Comparison of ENCODE assay signal across 8 cellular contexts in genomic region chr19:53870485-53870844, GRCh38. TPM values are rescaled to one million over a fixed set of nuclear protein-coding genes. Genes with fewer than 3 reads are reported as not detected.
DNase-seq lines count a peak whose midpoint lies in the region; ATAC-seq and TF ChIP-seq lines count a peak whose summit lies in the region.
"Had no signal": no experiment of that assay in that cellular context is flagged by ENCODE, and none has a peak within 500 bp of the region (broad histone marks: within the 10 kb centered on the region; RNA-seq: fewer than 3 reads in every experiment).

No MANE protein-coding gene starts in this region.

- DNase-seq in WTC11 (ENCODE audit: low spot score) (no peak), immature natural killer cell (no peak), suprapubic skin (ENCODE audit: low spot score in 2 of 2) (peak in 1 of 2 donors; percentile 72)

- H3K27me3 ChIP-seq in HUES6 (ENCODE audit: control insufficient read depth, insufficient read depth, low read length): no peaks in the 10 kb centered on the region
- no peaks in the 10 kb centered on the region for H3K27me3 ChIP-seq in suprapubic skin
- H3K27me3 ChIP-seq: SJSA1 had no signal

- CTCF ChIA-PET in WTC11 (lab: Charles Lee): interaction anchor here (1.8 kb wide), 1 partner anchor 42 kb away, joined by 4 read pairs; no protein-coding TSS in a partner anchor

- H3K4me1 ChIP-seq in HUES6 (ENCODE audit: control insufficient read depth, insufficient read depth, low read length) (peaks cover 4% of the 10 kb centered on the region), suprapubic skin (peaks cover 61% of the 10 kb centered on the region)

- H3K9ac ChIP-seq in HUES6 (ENCODE audit: low read length): peak overlapping the region; percentile 36

- H3K9me3 Mint-ChIP-seq in WTC11 (no peaks in the 10 kb centered on the region), immature natural killer cell (no peaks in the 10 kb centered on the region)

- WGBS in suprapubic skin: 70% methylated on average over 5 of the region's 5 CpGs

- H3K36me3 Mint-ChIP-seq in WTC11 (peaks cover 32% of the 10 kb centered on the region), immature natural killer cell (peaks cover 15 to 20% (median 17%) of the 10 kb centered on the region in 3 donors)

- H3K4me3 Mint-ChIP-seq in WTC11: peak overlapping the region; percentile 49
- peak overlapping the region; percentile 44 to 72 (median 65) for H3K4me3 Mint-ChIP-seq in immature natural killer cell

- H3K36me3 ChIP-seq in HUES6 (ENCODE audit: control insufficient read depth, insufficient read depth, low read length) (peaks cover 45% of the 10 kb centered on the region), suprapubic skin (peaks cover 27% of the 10 kb centered on the region)

- ATAC-seq in WTC11 (no peak), HG02571 (IDR thresholded peaks at IDR 0.05; ENCODE audit: unreplicated experiment) (no peak), HG02678 (IDR thresholded peaks at IDR 0.05; ENCODE audit: unreplicated experiment) (no peak), GM18873 (IDR thresholded peaks at IDR 0.05; ENCODE audit: low FRiP score, unreplicated experiment) (no peak)

- no peaks in the 10 kb centered on the region for H3K9me3 ChIP-seq in HUES6 (ENCODE audit: control insufficient read depth, insufficient read depth, low read depth, low read length)
- H3K9me3 ChIP-seq in suprapubic skin: no peaks in the 10 kb centered on the region
- H3K9me3 ChIP-seq: SJSA1 had no signal

- H3K27ac Mint-ChIP-seq in WTC11 (peak overlapping the region; percentile 68; the same call in 1 of the 2 replicates), immature natural killer cell (peak overlapping the region; percentile 83 to 94 (median 88))

- H3K4me3 ChIP-seq in HUES6 (ENCODE audit: low read depth, low read length) (0 out of 2 replicates have a peak overlapping the region, but pooled peaks have one; percentile 2), suprapubic skin (peak overlapping the region; percentile 80)
- H3K4me3 ChIP-seq: SJSA1 had no signal

- TF ChIP-seq POLR2A in suprapubic skin (IDR thresholded peaks at IDR 0.05): no peak

- H3K27ac ChIP-seq in HUES6 (ENCODE audit: low read depth, low read length) (no peak overlapping the region), suprapubic skin (peak overlapping the region; percentile 47)
- H3K27ac ChIP-seq: SJSA1 had no signal

- POLR2A ChIA-PET in WTC11 (lab: Charles Lee): interaction anchor here (0.5 to 1.5 kb wide), 2 partner anchors 13 to 226 kb away, joined by 3 read pairs; no protein-coding TSS in a partner anchor

- no peak for TF ChIP-seq EP300 in suprapubic skin (IDR thresholded peaks at IDR 0.05)

- TF ChIP-seq CTCF in WTC11 (IDR thresholded peaks at IDR 0.05): no peak
- TF ChIP-seq CTCF in suprapubic skin (IDR thresholded peaks at IDR 0.05): no peak

- H3K27me3 Mint-ChIP-seq in WTC11 (ENCODE audit: low read depth): no peaks in the 10 kb centered on the region
- peaks cover 48 to 60% (median 54%) of the 10 kb centered on the region in 3 donors for H3K27me3 Mint-ChIP-seq in immature natural killer cell (ENCODE audit: low read depth in 3 of 3)

- H3K4me1 Mint-ChIP-seq in WTC11 (peaks cover 21% of the 10 kb centered on the region), immature natural killer cell (peaks cover 60 to 61% of the 10 kb centered on the region in 2 donors)

TF ChIP-seq in WTC11, 78 proteins besides CTCF, POLR2A, EP300 and RAD21:
- TF ChIP-seq, protein P1, sequence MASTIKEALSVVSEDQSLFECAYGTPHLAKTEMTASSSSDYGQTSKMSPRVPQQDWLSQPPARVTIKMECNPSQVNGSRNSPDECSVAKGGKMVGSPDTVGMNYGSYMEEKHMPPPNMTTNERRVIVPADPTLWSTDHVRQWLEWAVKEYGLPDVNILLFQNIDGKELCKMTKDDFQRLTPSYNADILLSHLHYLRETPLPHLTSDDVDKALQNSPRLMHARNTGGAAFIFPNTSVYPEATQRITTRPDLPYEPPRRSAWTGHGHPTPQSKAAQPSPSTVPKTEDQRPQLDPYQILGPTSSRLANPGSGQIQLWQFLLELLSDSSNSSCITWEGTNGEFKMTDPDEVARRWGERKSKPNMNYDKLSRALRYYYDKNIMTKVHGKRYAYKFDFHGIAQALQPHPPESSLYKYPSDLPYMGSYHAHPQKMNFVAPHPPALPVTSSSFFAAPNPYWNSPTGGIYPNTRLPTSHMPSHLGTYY (CRISPR knock-in tag; IDR thresholded peaks at IDR 0.05): no peak
- TF ChIP-seq ZNF219 (CRISPR knock-in tag; IDR thresholded peaks at IDR 0.05; ENCODE audit: borderline replicate concordance) (no peak), TP53 (CRISPR knock-in tag; IDR thresholded peaks at IDR 0.05) (no peak)

RNA-seq across cellular contexts. Expression of gene MYADM, which starts 2.8 kb away (rescaled TPM):
- total RNA-seq in WTC11 (2021) (78.6 to 86.4 TPM (median 79.7 TPM) in 3 replicates), suprapubic skin (10 to 100 TPM; 27.5 to 72.4 (median 67.4) TPM)
- 10 to 100 TPM; 20.1 to 40.5 (median 34.0) TPM for polyA plus RNA-seq in immature natural killer cell

RNA-seq across cellular contexts. Expression of gene PRKCG, which starts 11.5 kb away (rescaled TPM):
- total RNA-seq in WTC11 (2021) (23.0 to 30.0 TPM (median 27.5 TPM) in 3 replicates), suprapubic skin (not detected)
- polyA plus RNA-seq in immature natural killer cell: not detected
- total RNA-seq: SJSA1 had no signal

RNA-seq across cellular contexts. Expression of gene CACNG7, which starts 38.6 kb away (rescaled TPM):
- total RNA-seq in WTC11 (2021) (33.3 to 44.1 TPM (median 43.2 TPM) in 3 replicates), suprapubic skin (not detected)
- not detected for polyA plus RNA-seq in immature natural killer cell
- total RNA-seq: SJSA1 had no signal

RNA-seq across cellular contexts. Expression of gene NLRP12, which starts 46.4 kb away (rescaled TPM):
- total RNA-seq in WTC11 (2021): 4.7 to 5.6 TPM (median 4.9 TPM) in 3 replicates
- polyA plus RNA-seq in immature natural killer cell: under 1 TPM in 2 of 3 donors, not detected in 1; 0.20 to 0.28 TPM
- under 1 TPM in 1 of 4 donors, not detected in 3; 0.18 TPM for total RNA-seq in suprapubic skin
- total RNA-seq: SJSA1 had no signal

Comparison
In these comparisons a context has a peak if more than half of its experiments do, and no peak if none do; other contexts are left out.
1. RNA of gene PRKCG, which starts 11.5 kb away (total RNA-seq): 23.0 to 30.0 TPM in WTC11; not detected in suprapubic skin; every median in the first group is over 10 times any median in the second.
2. RNA of gene CACNG7, which starts 38.6 kb away (total RNA-seq): 33.3 to 44.1 TPM in WTC11; not detected in suprapubic skin; every median in the first group is over 10 times any median in the second.